Comparison of ENCODE assay signal across 10 cellular contexts in the genomic region with DNA sequence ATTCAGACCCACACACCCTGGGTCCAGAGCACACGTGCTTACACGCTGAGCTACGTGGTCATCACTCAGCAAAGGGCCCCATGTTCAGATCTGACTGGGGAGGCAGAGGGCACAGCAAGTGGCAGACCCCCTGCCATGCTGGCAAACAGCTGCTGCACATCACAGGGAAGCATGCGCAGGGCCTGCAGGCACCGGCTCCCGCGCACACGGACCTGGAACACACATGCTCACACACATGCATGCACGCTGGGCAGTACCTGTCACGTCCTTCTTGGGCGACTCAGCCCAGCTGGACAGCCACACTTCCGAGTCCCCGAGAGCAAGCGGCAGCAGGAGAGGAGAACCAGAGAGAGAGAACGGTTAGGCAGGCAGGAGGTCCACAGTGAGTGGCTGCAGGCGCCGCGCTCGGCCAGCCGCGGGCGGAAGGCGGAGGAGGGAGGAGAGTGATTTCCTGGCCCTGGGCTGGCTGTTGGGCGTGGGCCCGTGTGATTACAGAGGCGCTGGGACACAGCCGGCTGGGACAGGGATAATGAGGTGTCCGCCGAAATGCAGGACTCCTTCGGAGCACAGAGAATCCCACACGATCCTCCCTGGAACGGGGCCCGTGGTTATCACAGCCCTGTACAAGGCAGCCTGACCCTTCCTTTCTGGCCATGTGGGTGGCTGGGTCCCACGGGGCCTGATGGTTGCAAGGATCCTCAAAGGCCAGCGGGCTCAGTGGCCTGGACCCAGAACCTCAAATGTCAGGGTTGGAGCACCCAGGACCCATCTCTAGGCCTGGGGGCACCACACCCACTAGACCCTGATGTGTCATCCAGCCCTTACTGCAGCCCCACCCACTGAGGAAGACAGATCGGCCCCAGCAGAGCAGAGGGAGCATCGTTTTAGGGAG.
A peak's percentile ranks its signal among the peaks of the same experiment; 100 is the strongest.
DNase-seq lines count a peak whose midpoint lies in the region; ATAC-seq lines count a peak whose summit lies in the region.
"Had no signal": no experiment of that assay in that cellular context is flagged by ENCODE, and none has a peak within 500 bp of the region (broad histone marks: within the 10 kb centered on the region; RNA-seq: fewer than 3 reads in every experiment).

No MANE protein-coding gene starts in this region.

- H3K36me3 Mint-ChIP-seq in activated naive CD8-positive, alpha-beta T cell treated with anti-CD3 and anti-CD28 coated beads, Interleukin-2, amount 10 ng/mL, durations not matched to agents 7 days and 5 days, result peaks cover 6% of the 10 kb centered on the region

- peak overlapping the region; percentile 63 for H3K4me3 Mint-ChIP-seq in activated naive CD8-positive, alpha-beta T cell treated with anti-CD3 and anti-CD28 coated beads, Interleukin-2, amount 10 ng/mL, durations not matched to agents 7 days and 5 days

- peak; percentile 52 for ATAC-seq in activated naive CD8-positive, alpha-beta T cell treated with anti-CD3 and anti-CD28 coated beads, Interleukin-2, amount 10 ng/mL, durations not matched to agents 7 days and 5 days (ENCODE audit: low read depth)
- ATAC-seq in GM19395 (IDR thresholded peaks at IDR 0.05; ENCODE audit: unreplicated experiment) (no peak), GM18907 (IDR thresholded peaks at IDR 0.05; ENCODE audit: unreplicated experiment) (no peak)

- H3K9me3 Mint-ChIP-seq in activated naive CD8-positive, alpha-beta T cell treated with anti-CD3 and anti-CD28 coated beads, Interleukin-2, amount 10 ng/mL, durations not matched to agents 7 days and 5 days, result no peaks in the 10 kb centered on the region

- no peaks in the 10 kb centered on the region for H3K27me3 Mint-ChIP-seq in activated naive CD8-positive, alpha-beta T cell treated with anti-CD3 and anti-CD28 coated beads, Interleukin-2, amount 10 ng/mL, durations not matched to agents 7 days and 5 days

- H3K27ac Mint-ChIP-seq in activated naive CD8-positive, alpha-beta T cell treated with anti-CD3 and anti-CD28 coated beads, Interleukin-2, amount 10 ng/mL, durations not matched to agents 7 days and 5 days, result peak overlapping the region; percentile 72

- peak overlapping the region; percentile 70 for H3K27ac ChIP-seq in substantia nigra (ENCODE audit: low read depth, low read length, poor library complexity, severe bottlenecking)
- H3K27ac ChIP-seq: 22Rv1 had no signal

- peak in 2 of 3 experiments; percentile 62 to 78 for DNase-seq in NCI-H1417 (lab: John Stamatoyannopoulos, UW)
- DNase-seq in NCI-H1417 treated with DMSO at 0.1 percent for 48 hours (lab: John Stamatoyannopoulos, UW), result no peak
- DNase-seq in activated naive CD8-positive, alpha-beta T cell treated with anti-CD3 and anti-CD28 coated beads, Interleukin-2, amount 10 ng/mL, durations not matched to agents 7 days and 5 days, result no peak
- peak; percentile 57 for DNase-seq in kidney tubule cell (ENCODE audit: low spot score)
- peak in 11 of 49 donors; percentile 8 to 52 (median 22) for DNase-seq in substantia nigra (lab: John Stamatoyannopoulos, UW)
- no peak for DNase-seq in HUDEP-2 (lab: John Stamatoyannopoulos, UW; ENCODE audit: unreplicated experiment in 76 of 76)
- DNase-seq: NCI-H2029 treated with DMSO at 0.1 percent for 48 hours had no signal

- POLR2A ChIA-PET in activated naive CD8-positive, alpha-beta T cell treated with anti-CD3 and anti-CD28 coated beads, Interleukin-2, amount 10 ng/mL, durations not matched to agents 7 days and 5 days (lab: Charles Lee), result no interaction called here

- H3K4me1 Mint-ChIP-seq in activated naive CD8-positive, alpha-beta T cell treated with anti-CD3 and anti-CD28 coated beads, Interleukin-2, amount 10 ng/mL, durations not matched to agents 7 days and 5 days, result peaks cover 13% of the 10 kb centered on the region

Comparison
In these comparisons a context has a peak if more than half of its experiments do, and no peak if none do; other contexts are left out.
1. DNase-seq: peak in NCI-H1417 (2 of 3) and kidney tubule cell (single experiment); none in NCI-H1417 treated with DMSO at 0.1 percent for 48 hours (single experiment), activated naive CD8-positive, alpha-beta T cell treated with anti-CD3 and anti-CD28 coated beads, Interleukin-2, amount 10 ng/mL, durations not matched to agents 7 days and 5 days (single experiment) and HUDEP-2 (0 of 76).